In the genomic region with DNA sequence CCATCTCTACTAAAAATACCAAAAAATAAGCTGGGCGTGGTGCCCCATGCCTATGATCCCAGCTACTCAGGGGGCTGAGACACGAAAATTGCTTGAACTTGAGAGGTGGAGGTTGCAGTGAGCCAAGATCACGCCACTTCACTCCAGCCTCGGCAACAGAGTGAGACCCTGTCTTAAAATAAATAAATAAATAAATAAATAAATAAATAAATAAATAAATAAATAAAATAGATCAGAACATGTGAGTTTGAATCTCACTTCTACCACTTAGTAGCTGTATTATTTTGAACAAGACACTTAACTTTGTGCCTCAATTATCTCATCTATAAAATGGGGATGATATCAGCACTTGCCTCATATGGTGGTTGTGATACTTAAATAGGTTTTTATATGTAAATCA, we compare ENCODE assay signal across 1 cellular context.
A peak's percentile ranks its signal among the peaks of the same experiment; 100 is the strongest.
TF ChIP-seq lines count a peak whose summit lies in the region.

No MANE protein-coding gene starts in this region.

TF ChIP-seq in A549, 52 proteins besides CTCF, POLR2A, EP300 and RAD21 (continued from another document):
- TF ChIP-seq, protein P1, sequence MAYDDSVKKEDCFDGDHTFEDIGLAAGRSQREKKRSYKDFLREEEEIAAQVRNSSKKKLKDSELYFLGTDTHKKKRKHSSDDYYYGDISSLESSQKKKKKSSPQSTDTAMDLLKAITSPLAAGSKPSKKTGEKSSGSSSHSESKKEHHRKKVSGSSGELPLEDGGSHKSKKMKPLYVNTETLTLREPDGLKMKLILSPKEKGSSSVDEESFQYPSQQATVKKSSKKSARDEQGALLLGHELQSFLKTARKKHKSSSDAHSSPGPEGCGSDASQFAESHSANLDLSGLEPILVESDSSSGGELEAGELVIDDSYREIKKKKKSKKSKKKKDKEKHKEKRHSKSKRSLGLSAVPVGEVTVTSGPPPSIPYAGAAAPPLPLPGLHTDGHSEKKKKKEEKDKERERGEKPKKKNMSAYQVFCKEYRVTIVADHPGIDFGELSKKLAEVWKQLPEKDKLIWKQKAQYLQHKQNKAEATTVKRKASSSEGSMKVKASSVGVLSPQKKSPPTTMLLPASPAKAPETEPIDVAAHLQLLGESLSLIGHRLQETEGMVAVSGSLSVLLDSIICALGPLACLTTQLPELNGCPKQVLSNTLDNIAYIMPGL (CRISPR knock-in tag; IDR thresholded peaks at IDR 0.05; ENCODE audit: borderline replicate concordance): no peak
- TF ChIP-seq HOXB5 (CRISPR knock-in tag; IDR thresholded peaks at IDR 0.05) (no peak), ZC3H11A (IDR thresholded peaks at IDR 0.05) (peak; percentile 50), HOXB13 (CRISPR knock-in tag; IDR thresholded peaks at IDR 0.05; ENCODE audit: low read depth) (no peak)
